Comparison of ENCODE assay signal across 11 cellular contexts in genomic region chr11:19380375-19380774, GRCh38.
DNase-seq lines count a peak whose midpoint lies in the region; ATAC-seq, FAIRE-seq and TF ChIP-seq lines count a peak whose summit lies in the region.
"Had no signal": no experiment of that assay in that cellular context is flagged by ENCODE, and none has a peak within 500 bp of the region (broad histone marks: within the 10 kb centered on the region; RNA-seq: fewer than 3 reads in every experiment).

No MANE protein-coding gene starts in this region.

- H3K36me3 ChIP-seq in MG63 (no peaks in the 10 kb centered on the region), bronchial epithelial cell (ENCODE audit: control insufficient read depth, insufficient read depth, low read length) (no peaks in the 10 kb centered on the region)

- DNase-seq in COLO829 (ENCODE audit: low spot score) (peak; percentile 61), MG63 (peak; percentile 80), bronchial epithelial cell (ENCODE audit: low read depth) (peak; percentile 94), lung microvascular endothelial cell (ENCODE audit: low read depth in 2 of 2) (peak; percentile 91 to 94), NCI-H774 (lab: John Stamatoyannopoulos, UW) (no peak)
- no peak for DNase-seq in stimulated activated naive CD4-positive, alpha-beta T cell (lab: John Stamatoyannopoulos, UW)
- DNase-seq: DMS 273 treated with DMSO at 0.1 percent for 48 hours; stimulated activated CD4-positive, alpha-beta T cell treated with anti-CD3 and anti-CD28 coated beads, Interleukin-4, amount 100 ng/mL, for 1 hour; testis had no signal

- no peaks in the 10 kb centered on the region for H3K9me3 ChIP-seq in MG63
- H3K9me3 ChIP-seq: testis had no signal

- TF ChIP-seq CTCF in bronchial epithelial cell (IDR thresholded peaks at IDR 0.05; ENCODE audit: insufficient read depth, low read length, severe bottlenecking), result no peak

- H3K27me3 ChIP-seq in MG63 (no peaks in the 10 kb centered on the region), bronchial epithelial cell (ENCODE audit: control insufficient read depth, insufficient read depth, low read length) (peaks cover 1% of the 10 kb centered on the region)
- H3K27me3 ChIP-seq: testis had no signal

- H3K4me3 ChIP-seq in MG63 (no peak overlapping the region), bronchial epithelial cell (ENCODE audit: low read depth, low read length) (no peak overlapping the region)
- H3K4me3 ChIP-seq: testis had no signal

- FAIRE-seq in bronchial epithelial cell (lab: Jason Lieb, UNC), result peak; percentile 98

- no peak for ATAC-seq in HG02759 (IDR thresholded peaks at IDR 0.05; ENCODE audit: unreplicated experiment)
- ATAC-seq in HG03108 (IDR thresholded peaks at IDR 0.05; ENCODE audit: unreplicated experiment), result no peak

Comparison
In these comparisons a context has a peak if more than half of its experiments do, and no peak if none do; other contexts are left out.
1. DNase-seq: peak in COLO829 (single experiment), MG63 (single experiment), bronchial epithelial cell (single experiment) and lung microvascular endothelial cell (2 of 2); none in stimulated activated naive CD4-positive, alpha-beta T cell (0 of 6) and NCI-H774 (single experiment).